ENCODE assay signal across 16 cellular contexts in the genomic region with DNA sequence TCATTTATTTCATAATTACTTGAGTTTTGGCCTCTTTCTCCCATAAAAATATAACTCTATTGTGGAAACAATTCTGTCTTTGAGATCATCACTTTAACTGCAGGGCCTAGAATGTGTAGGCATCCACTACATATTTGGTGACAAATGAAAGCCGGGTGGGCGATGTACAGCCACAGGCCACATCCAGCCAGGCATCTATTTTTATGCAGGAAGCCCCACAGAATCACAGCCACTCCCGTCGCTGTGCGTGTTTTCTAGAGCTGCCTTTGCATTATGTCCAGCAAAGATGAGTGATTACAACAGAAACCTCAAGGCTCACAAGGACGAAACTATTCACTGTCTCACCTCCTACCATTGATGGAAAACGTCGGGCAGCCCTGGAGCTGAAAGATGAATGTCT.
"Had no signal": no experiment of that assay in that cellular context is flagged by ENCODE, and none has a peak within 500 bp of the region (broad histone marks: within the 10 kb centered on the region; RNA-seq: fewer than 3 reads in every experiment).

No MANE protein-coding gene starts in this region.

- H3K27ac Mint-ChIP-seq: dendritic cell treated with granulocyte-macrophage colony-stimulating factor and Interleukin-4, amounts not matched to agents 40 ng/mL and 50 ng/mL, for 4 days; naive thymus-derived CD4-positive, alpha-beta T cell had no signal

- ATAC-seq: activated CD4-positive, CD25-positive, alpha-beta regulatory T cell treated with anti-CD3 and anti-CD28 coated beads, Interleukin-2, amount 50 U/mL, for 24 hours; left lung; naive thymus-derived CD4-positive, alpha-beta T cell had no signal

- FAIRE-seq: bronchial epithelial cell had no signal

- H3K27me3 Mint-ChIP-seq: dendritic cell treated with granulocyte-macrophage colony-stimulating factor and Interleukin-4, amounts not matched to agents 40 ng/mL and 50 ng/mL, for 4 days; naive thymus-derived CD4-positive, alpha-beta T cell had no signal

- DNase-seq: activated naive CD4-positive, alpha-beta T cell; aorta; effector memory CD4-positive, alpha-beta T cell; foreskin fibroblast; hippocampal formation; kidney; left lung; naive thymus-derived CD4-positive, alpha-beta T cell; retina; substantia nigra; SW 1271; T1000; trophoblast cell had no signal

- H3K4me3 Mint-ChIP-seq: dendritic cell treated with granulocyte-macrophage colony-stimulating factor and Interleukin-4, amounts not matched to agents 40 ng/mL and 50 ng/mL, for 4 days; naive thymus-derived CD4-positive, alpha-beta T cell had no signal
